ENCODE assay signal across 18 cellular contexts in the genomic region with DNA sequence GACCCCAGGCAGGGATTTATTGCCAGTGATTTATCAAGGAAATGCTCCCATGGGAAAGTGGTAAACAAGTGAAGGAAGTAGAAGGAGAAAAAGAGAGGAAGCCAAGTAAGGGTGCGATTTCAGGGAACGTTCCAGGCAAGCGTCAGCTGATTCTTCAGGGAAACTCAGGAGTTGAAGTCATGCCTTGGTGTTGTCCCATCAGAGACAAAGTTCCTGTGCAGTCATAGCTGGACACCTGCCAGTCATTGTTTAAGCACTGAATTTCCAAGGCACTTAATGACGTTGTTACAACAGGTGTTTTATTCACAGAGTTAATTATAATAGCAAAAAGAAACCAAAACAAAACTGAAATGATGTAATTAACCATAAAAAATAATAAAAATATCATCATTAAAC.
DNase-seq lines count a peak whose midpoint lies in the region; ATAC-seq, FAIRE-seq and TF ChIP-seq lines count a peak whose summit lies in the region.
"Had no signal": no experiment of that assay in that cellular context is flagged by ENCODE, and none has a peak within 500 bp of the region (broad histone marks: within the 10 kb centered on the region; RNA-seq: fewer than 3 reads in every experiment).

No MANE protein-coding gene starts in this region.

- intact Hi-C loops in mucosa of descending colon (cut with DNase I, micrococcal nuclease), result no loop called here

- no peak overlapping the region for H3K4me3 Mint-ChIP-seq in progenitor cell of endocrine pancreas (ENCODE audit: low read depth)
- H3K4me3 Mint-ChIP-seq: CD8-positive, alpha-beta memory T cell; H9; IgD-negative memory B cell; memory B cell had no signal

- peak; percentile 49 for DNase-seq in A172 (ENCODE audit: low spot score)
- DNase-seq in M059J (ENCODE audit: low read depth), result peak; percentile 46
- DNase-seq in mucosa of descending colon, result peak in 1 of 3 donors; percentile 26
- DNase-seq in activated CD4-positive, CD25-positive, alpha-beta regulatory T cell (lab: John Stamatoyannopoulos, UW), result no peak
- DNase-seq in SIG-M5 (lab: John Stamatoyannopoulos, UW), result no peak
- no peak for DNase-seq in progenitor cell of endocrine pancreas (ENCODE audit: low spot score, unreplicated experiment)
- DNase-seq: activated CD4-positive, CD25-positive, alpha-beta regulatory T cell treated with anti-CD3 and anti-CD28 coated beads, Interleukin-2, amount 50 U/mL, for 72 hours; activated gamma-delta T cell; CD8-positive, alpha-beta memory T cell; effector CD4-positive, alpha-beta T cell; H9; NCI-H1092; SHP77 treated with DMSO at 0.1 percent for 48 hours; upper lobe of right lung had no signal

- no peaks in the 10 kb centered on the region for H3K36me3 ChIP-seq in mucosa of descending colon (ENCODE audit: low read depth)
- H3K36me3 ChIP-seq: upper lobe of right lung had no signal

- FAIRE-seq in endometrium (lab: Jason Lieb, UNC), result peak; percentile 69

- no peaks in the 10 kb centered on the region for H3K27me3 Mint-ChIP-seq in progenitor cell of endocrine pancreas
- H3K27me3 Mint-ChIP-seq: IgD-negative memory B cell, memory B cell had no signal

- H3K9me3 ChIP-seq in mucosa of descending colon, result no peaks in the 10 kb centered on the region
- H3K9me3 ChIP-seq: upper lobe of right lung had no signal

- no peaks in the 10 kb centered on the region for H3K36me3 Mint-ChIP-seq in progenitor cell of endocrine pancreas (ENCODE audit: insufficient read depth)
- H3K36me3 Mint-ChIP-seq: CD8-positive, alpha-beta memory T cell; IgD-negative memory B cell; memory B cell had no signal

- no peak overlapping the region for H3K4me3 ChIP-seq in mucosa of descending colon
- H3K4me3 ChIP-seq: upper lobe of right lung had no signal

- TF ChIP-seq CTCF in mucosa of descending colon (IDR thresholded peaks at IDR 0.05), result no peak
- no peak for TF ChIP-seq CTCF in progenitor cell of endocrine pancreas (IDR thresholded peaks at IDR 0.05; ENCODE audit: unreplicated experiment)

- H3K4me1 ChIP-seq in mucosa of descending colon (ENCODE audit: low read depth), result no peaks in the 10 kb centered on the region
- H3K4me1 ChIP-seq: upper lobe of right lung had no signal

- H3K9me3 Mint-ChIP-seq in progenitor cell of endocrine pancreas (ENCODE audit: low read depth), result no peaks in the 10 kb centered on the region
- H3K9me3 Mint-ChIP-seq: CD8-positive, alpha-beta memory T cell; memory B cell had no signal

- H3K27ac Mint-ChIP-seq in progenitor cell of endocrine pancreas, result no peak overlapping the region
- H3K27ac Mint-ChIP-seq: CD8-positive, alpha-beta memory T cell; IgD-negative memory B cell; memory B cell had no signal

- ATAC-seq in mucosa of descending colon (peak; percentile 61), HG03469 (IDR thresholded peaks at IDR 0.05; ENCODE audit: unreplicated experiment) (no peak)

- H3K4me1 Mint-ChIP-seq in progenitor cell of endocrine pancreas (ENCODE audit: low read depth), result no peaks in the 10 kb centered on the region
- H3K4me1 Mint-ChIP-seq: memory B cell had no signal

Comparison
In these comparisons a context has a peak if more than half of its experiments do, and no peak if none do; other contexts are left out.
1. DNase-seq: peak in A172 (single experiment) and M059J (single experiment); none in activated CD4-positive, CD25-positive, alpha-beta regulatory T cell (0 of 4), SIG-M5 (single experiment) and progenitor cell of endocrine pancreas (single experiment).